ENCODE assay signal across 10 cellular contexts in genomic region chr1:203652718-203653461, GRCh38. TPM values are rescaled to one million over a fixed set of nuclear protein-coding genes. Genes with fewer than 3 reads are reported as not detected.
A peak's percentile ranks its signal among the peaks of the same experiment; 100 is the strongest.
DNase-seq lines count a peak whose midpoint lies in the region; ATAC-seq and TF ChIP-seq lines count a peak whose summit lies in the region.
"Had no signal": no experiment of that assay in that cellular context is flagged by ENCODE, and none has a peak within 500 bp of the region (broad histone marks: within the 10 kb centered on the region; RNA-seq: fewer than 3 reads in every experiment).

No MANE protein-coding gene starts in this region.

- H3K27me3 ChIP-seq in uterus = no peaks in the 10 kb centered on the region

- CTCF ChIA-PET in activated CD8-positive, alpha-beta T cell treated with anti-CD3 and anti-CD28 coated beads for 36 hours (lab: Charles Lee) = interaction anchor here (0.7 to 2.5 kb wide), 19 partner anchors 8 to 385 kb away, joined by 3 to 25 read pairs (median 5); partner anchors contain the start of genes ATP2B4 and LAX1

- peaks cover 78% of the 10 kb centered on the region for H3K4me1 Mint-ChIP-seq in activated CD8-positive, alpha-beta T cell treated with anti-CD3 and anti-CD28 coated beads for 36 hours (ENCODE audit: low read depth)

- H3K4me1 ChIP-seq in mesodermal cell (ENCODE audit: control insufficient read depth, insufficient read depth, low read length, poor library complexity, severe bottlenecking) = peaks cover 14% of the 10 kb centered on the region
- peaks cover 0 to 4% of the 10 kb centered on the region in 2 donors for H3K4me1 ChIP-seq in uterus

- no peaks in the 10 kb centered on the region for H3K9me3 ChIP-seq in mesodermal cell (ENCODE audit: control insufficient read depth, low read length)
- no peaks in the 10 kb centered on the region for H3K9me3 ChIP-seq in uterus

- H3K27me3 Mint-ChIP-seq in activated CD8-positive, alpha-beta T cell treated with anti-CD3 and anti-CD28 coated beads for 36 hours = no peaks in the 10 kb centered on the region

- peak overlapping the region; percentile 41 for H3K4me3 Mint-ChIP-seq in activated CD8-positive, alpha-beta T cell treated with anti-CD3 and anti-CD28 coated beads for 36 hours

- no peaks in the 10 kb centered on the region for H3K36me3 Mint-ChIP-seq in activated CD8-positive, alpha-beta T cell treated with anti-CD3 and anti-CD28 coated beads for 36 hours (ENCODE audit: low read depth)

- peak; percentile 32 for DNase-seq in stimulated activated CD4-positive, alpha-beta T cell treated with anti-CD3 and anti-CD28 coated beads, Interleukin-15, amount 100 ng/mL, for 24 hours
- DNase-seq in stimulated activated CD4-positive, alpha-beta T cell treated with anti-CD3 and anti-CD28 coated beads, Interleukin-2, amount 100 ng/mL, for 48 hours = no peak
- DNase-seq in activated CD8-positive, alpha-beta T cell treated with anti-CD3 and anti-CD28 coated beads for 36 hours = peak; percentile 54
- DNase-seq in uterus (no peak), T1000 (lab: John Stamatoyannopoulos, UW) (no peak), H4 (ENCODE audit: low spot score) (no peak)
- DNase-seq: stimulated activated CD4-positive, alpha-beta T cell treated with anti-CD3 and anti-CD28 coated beads, Interleukin-2, amount 100 ng/mL, for 24 hours had no signal

- H3K9me3 Mint-ChIP-seq in activated CD8-positive, alpha-beta T cell treated with anti-CD3 and anti-CD28 coated beads for 36 hours = no peaks in the 10 kb centered on the region

- 97 to 98% methylated on average over 3 to 4 of the region's 5 CpGs for WGBS in mesodermal cell (ENCODE audit: insufficient coverage in 2 of 2), 2 experiments

- no peak for TF ChIP-seq POLR2A in uterus (IDR thresholded peaks at IDR 0.05)

- H3K36me3 ChIP-seq in mesodermal cell (ENCODE audit: control insufficient read depth, insufficient read depth, low read length) (peaks cover 40% of the 10 kb centered on the region), uterus (no peaks in the 10 kb centered on the region)

- H3K4me3 ChIP-seq in mesodermal cell (ENCODE audit: extremely low read depth, insufficient read depth, low read length, poor library complexity, severe bottlenecking) (no peak overlapping the region), uterus (no peak overlapping the region)

- TF ChIP-seq CTCF in activated CD8-positive, alpha-beta T cell treated with anti-CD3 and anti-CD28 coated beads for 36 hours (IDR thresholded peaks at IDR 0.05) = no peak
- no peak for TF ChIP-seq CTCF in uterus (IDR thresholded peaks at IDR 0.05)

- peak overlapping the region; percentile 98 for H3K27ac Mint-ChIP-seq in activated CD8-positive, alpha-beta T cell treated with anti-CD3 and anti-CD28 coated beads for 36 hours

- peak overlapping the region; percentile 43 for H3K27ac ChIP-seq in mesodermal cell (ENCODE audit: low read depth, low read length, severe bottlenecking)
- H3K27ac ChIP-seq in uterus = peak overlapping the region; percentile 71 to 98
- H3K27ac ChIP-seq: C4-2B had no signal

- POLR2A ChIA-PET in activated CD8-positive, alpha-beta T cell treated with anti-CD3 and anti-CD28 coated beads for 36 hours (lab: Charles Lee) = interaction anchor here (0.9 to 3.4 kb wide), 20 partner anchors 8 to 128 kb away, joined by 3 to 19 read pairs (median 5); partner anchors contain the start of genes ATP2B4 and LAX1

- intact Hi-C loops in activated CD8-positive, alpha-beta T cell treated with anti-CD3 and anti-CD28 coated beads for 36 hours (cut with micrococcal nuclease) = no loop called here
- intact Hi-C loops in uterus (cut with DNase I; ENCODE audit: low total_unique reads) = no loop called here

- peak; percentile 60 for ATAC-seq in activated CD8-positive, alpha-beta T cell treated with anti-CD3 and anti-CD28 coated beads for 36 hours
- ATAC-seq in HG02798 (IDR thresholded peaks at IDR 0.05; ENCODE audit: poor library complexity, unreplicated experiment) = no peak

RNA-seq across cellular contexts. Expression of gene ATP2B4, which starts 26.3 kb away (rescaled TPM):
- total RNA-seq in activated CD8-positive, alpha-beta T cell treated with anti-CD3 and anti-CD28 coated beads for 36 hours = 10 to 100 TPM; 12.0 to 15.9 TPM
- 84.7 TPM for polyA plus RNA-seq in mesodermal cell (2013, experiment 1 of 2)
- 79.8 TPM for polyA plus RNA-seq in mesodermal cell (2013, experiment 2 of 2)
- total RNA-seq in uterus = 100 to 1,000 TPM in 3 of 4 donors, 10 to 100 TPM in 1; 82.6 to 464 (median 215) TPM
- total RNA-seq in H4 (2014; rRNA removed; shearing (Covaris generic)) = 11.8 and 17.6 TPM in 2 replicates

Comparison
In these comparisons a context has a peak if more than half of its experiments do, and no peak if none do; other contexts are left out.
1. DNase-seq: peak in stimulated activated CD4-positive, alpha-beta T cell treated with anti-CD3 and anti-CD28 coated beads, Interleukin-15, amount 100 ng/mL, for 24 hours (single experiment) and activated CD8-positive, alpha-beta T cell treated with anti-CD3 and anti-CD28 coated beads for 36 hours (single experiment); none in stimulated activated CD4-positive, alpha-beta T cell treated with anti-CD3 and anti-CD28 coated beads, Interleukin-2, amount 100 ng/mL, for 48 hours (0 of 2), uterus (0 of 2), T1000 (single experiment) and H4 (single experiment).